Comparison of ENCODE assay signal across 17 cellular contexts in the genomic region with DNA sequence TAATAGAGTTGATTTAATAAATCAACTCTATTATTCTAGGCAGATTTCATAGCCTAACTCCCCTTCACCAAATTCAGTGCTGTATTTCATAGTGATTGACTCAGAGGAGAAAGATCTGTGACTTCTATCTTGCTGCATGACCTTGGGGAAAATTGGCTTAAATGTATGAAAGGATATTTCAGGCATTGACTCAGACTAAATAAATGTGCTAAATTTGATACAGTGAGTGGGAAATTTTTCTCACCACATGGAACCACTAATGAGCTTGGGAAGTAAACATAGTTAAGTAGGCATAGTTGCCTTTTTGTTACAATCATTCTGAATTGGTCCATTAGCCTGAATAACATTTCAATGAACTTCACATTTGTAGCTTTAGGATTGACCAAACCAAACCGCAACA.
DNase-seq lines count a peak whose midpoint lies in the region; ATAC-seq and TF ChIP-seq lines count a peak whose summit lies in the region.
"Had no signal": no experiment of that assay in that cellular context is flagged by ENCODE, and none has a peak within 500 bp of the region (broad histone marks: within the 10 kb centered on the region; RNA-seq: fewer than 3 reads in every experiment).

No MANE protein-coding gene starts in this region.

- H3K4me1 ChIP-seq in hepatocyte (ENCODE audit: insufficient read depth): no peaks in the 10 kb centered on the region

- H3K79me2 ChIP-seq in hepatocyte: no peaks in the 10 kb centered on the region

- H3K9me3 ChIP-seq in WERI-Rb-1 (ENCODE audit: severe bottlenecking): no peaks in the 10 kb centered on the region
- H3K9me3 ChIP-seq in hepatocyte (ENCODE audit: low read depth): no peaks in the 10 kb centered on the region

- no peak overlapping the region for H2AFZ ChIP-seq in hepatocyte

- H3K4me3 ChIP-seq in WERI-Rb-1 (ENCODE audit: low read depth, low read length): no peak overlapping the region
- H3K4me3 ChIP-seq in hepatocyte: no peak overlapping the region

- ATAC-seq in HG03469 (IDR thresholded peaks at IDR 0.05; ENCODE audit: unreplicated experiment) (no peak), HG02884 (IDR thresholded peaks at IDR 0.05; ENCODE audit: unreplicated experiment) (no peak)
- ATAC-seq: CD8-positive, alpha-beta T cell had no signal

- H3K36me3 ChIP-seq in WERI-Rb-1 (no peaks in the 10 kb centered on the region), hepatocyte (replicated peaks; ENCODE audit: insufficient read depth, low read depth) (no peaks in the 10 kb centered on the region)

- no peak for TF ChIP-seq CTCF in WERI-Rb-1 (IDR thresholded peaks at IDR 0.05; ENCODE audit: low read depth, low read length)
- TF ChIP-seq CTCF in hepatocyte (IDR thresholded peaks at IDR 0.05; ENCODE audit: poor library complexity): no peak

- no peak overlapping the region for H3K27ac ChIP-seq in WERI-Rb-1
- no peak overlapping the region for H3K27ac ChIP-seq in hepatocyte

- no peaks in the 10 kb centered on the region for H4K20me1 ChIP-seq in hepatocyte (ENCODE audit: insufficient read depth, poor library complexity, severe bottlenecking)

- H3K9me2 ChIP-seq in hepatocyte (replicated peaks; ENCODE audit: insufficient read depth): no peaks in the 10 kb centered on the region

- 96% methylated on average over 1 of the region's 1 CpG for WGBS in hepatocyte (ENCODE audit: low lambda C conversion rate, missing lambda C conversion rate)

- no peak overlapping the region for H3K4me2 ChIP-seq in hepatocyte

- no peaks in the 10 kb centered on the region for H3K27me3 ChIP-seq in WERI-Rb-1 (ENCODE audit: insufficient read depth, low read depth, severe bottlenecking)
- no peaks in the 10 kb centered on the region for H3K27me3 ChIP-seq in hepatocyte

- DNase-seq in Daoy (ENCODE audit: low read depth) (peak; percentile 46), NCI-H146 (lab: John Stamatoyannopoulos, UW) (peak; percentile 69), RPMI7951 (ENCODE audit: low read depth) (peak; percentile 15), iris pigment epithelial cell (ENCODE audit: low read depth) (peak; percentile 11), WERI-Rb-1 (no peak), hepatocyte (ENCODE audit: low spot score) (no peak)
- DNase-seq: CD8-positive, alpha-beta T cell; DND-41; H7; MV-4-11; NCI-H1694; NCI-H2171 treated with DMSO at 0.1 percent for 48 hours; NCI-H510A; OCI-M1; T-helper 1 cell had no signal

Comparison
In these comparisons a context has a peak if more than half of its experiments do, and no peak if none do; other contexts are left out.
1. DNase-seq: peak in Daoy (single experiment), NCI-H146 (single experiment), RPMI7951 (single experiment) and iris pigment epithelial cell (single experiment); none in WERI-Rb-1 (single experiment) and hepatocyte (single experiment).